Comparison of ENCODE assay signal across 13 cellular contexts in the genomic region with DNA sequence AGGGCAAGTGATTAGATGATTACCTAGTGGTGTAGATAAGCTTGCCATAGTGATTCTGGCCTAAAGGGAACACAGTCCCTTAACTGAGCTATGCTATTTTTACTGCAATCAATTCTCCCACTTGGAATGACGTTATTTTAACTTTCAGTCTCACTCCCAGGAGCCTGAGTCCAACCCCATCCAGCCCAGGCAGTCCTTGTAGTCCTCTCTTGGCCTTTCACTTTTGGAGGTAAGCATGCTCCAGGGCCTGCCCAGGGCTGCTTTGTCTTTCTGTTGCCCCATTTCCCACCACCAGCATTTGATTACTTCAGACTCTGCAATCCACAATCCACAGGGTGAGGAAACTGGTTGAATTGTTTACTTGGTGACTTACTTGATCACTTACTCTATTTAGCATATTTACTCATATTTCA.
A peak's percentile ranks its signal among the peaks of the same experiment; 100 is the strongest.
DNase-seq lines count a peak whose midpoint lies in the region; ATAC-seq and TF ChIP-seq lines count a peak whose summit lies in the region.
"Had no signal": no experiment of that assay in that cellular context is flagged by ENCODE, and none has a peak within 500 bp of the region (broad histone marks: within the 10 kb centered on the region; RNA-seq: fewer than 3 reads in every experiment).

No MANE protein-coding gene starts in this region.

- H3K4me1 ChIP-seq in RWPE2 (ENCODE audit: insufficient read depth, poor library complexity, severe bottlenecking) (peaks cover 17% of the 10 kb centered on the region), neutrophil (ENCODE audit: control insufficient read depth in 1 of 2, insufficient read depth in 1 of 2, low read depth in 1 of 2, low read length in 1 of 2) (peaks cover 47 to 67% of the 10 kb centered on the region in 2 experiments)

- TF ChIP-seq CTCF in RWPE2 (IDR thresholded peaks at IDR 0.05; ENCODE audit: poor library complexity, severe bottlenecking), result no peak
- TF ChIP-seq CTCF in foreskin fibroblast (IDR thresholded peaks at IDR 0.05; ENCODE audit: low read depth, low read length), result no peak
- no peak for TF ChIP-seq CTCF in neutrophil (IDR thresholded peaks at IDR 0.05)

- H3K27ac ChIP-seq in RWPE2 (ENCODE audit: poor library complexity, severe bottlenecking) (no peak overlapping the region), neutrophil (peak overlapping the region; percentile 65)

- H3K36me3 ChIP-seq in H7 (replicated peaks; ENCODE audit: control insufficient read depth, insufficient read depth, low read length), result no peaks in the 10 kb centered on the region
- H3K36me3 ChIP-seq in RWPE2 (ENCODE audit: low read depth), result no peaks in the 10 kb centered on the region
- H3K36me3 ChIP-seq in neutrophil, result no peaks in the 10 kb centered on the region

- ATAC-seq in RWPE2 (ENCODE audit: low read depth) (peak; percentile 30; the same call in 2 of the 3 replicates), GM18517 (IDR thresholded peaks at IDR 0.05; ENCODE audit: unreplicated experiment) (no peak)
- ATAC-seq: activated T-helper 17 cell treated with anti-CD3 and anti-CD28 coated beads, Interleukin-2, amount 50 U/mL, for 72 hours had no signal

- H3K4me3 ChIP-seq in H7 (ENCODE audit: insufficient read depth, low read depth, low read length) (no peak overlapping the region), RWPE2 (ENCODE audit: severe bottlenecking) (no peak overlapping the region), foreskin fibroblast (ENCODE audit: low read depth in 1 of 2, low read length in 2 of 2) (no peak overlapping the region), neutrophil (ENCODE audit: low read depth in 1 of 2, low read length in 1 of 2) (no peak overlapping the region)

- H3K27me3 ChIP-seq in H7 (ENCODE audit: control insufficient read depth, insufficient read depth, low read length) (no peaks in the 10 kb centered on the region), RWPE2 (ENCODE audit: insufficient read depth, poor library complexity, severe bottlenecking) (no peaks in the 10 kb centered on the region), neutrophil (no peaks in the 10 kb centered on the region)

- H3K9me3 ChIP-seq in RWPE2 (ENCODE audit: severe bottlenecking) (no peaks in the 10 kb centered on the region), neutrophil (no peaks in the 10 kb centered on the region)

- DNase-seq in H7 (peak; percentile 28), RWPE2 (ENCODE audit: low spot score) (no peak), foreskin fibroblast (peak; percentile 64 to 77), NCI-H2029 (lab: John Stamatoyannopoulos, UW) (no peak), SHP77 treated with DMSO at 0.1 percent for 48 hours (lab: John Stamatoyannopoulos, UW) (no peak)
- DNase-seq in activated CD4-positive, CD25-positive, alpha-beta regulatory T cell treated with anti-CD3 and anti-CD28 coated beads, Interleukin-2, amount 50 U/mL, for 72 hours, result no peak
- DNase-seq: COR-L47; foreskin melanocyte; NCI-H345; stimulated activated CD4-positive, alpha-beta T cell treated with anti-CD3 and anti-CD28 coated beads, Interleukin-4, amount 100 ng/mL, for 4 hours had no signal

Comparison
In these comparisons a context has a peak if more than half of its experiments do, and no peak if none do; other contexts are left out.
1. DNase-seq: peak in H7 (single experiment) and foreskin fibroblast (2 of 2); none in RWPE2 (single experiment), activated CD4-positive, CD25-positive, alpha-beta regulatory T cell treated with anti-CD3 and anti-CD28 coated beads, Interleukin-2, amount 50 U/mL, for 72 hours (single experiment), NCI-H2029 (single experiment) and SHP77 treated with DMSO at 0.1 percent for 48 hours (single experiment).